1 cellular context compared by ENCODE assay signal in genomic region chr5:161009817-161010216, GRCh38.
"Had no signal": no experiment of that assay in that cellular context is flagged by ENCODE, and none has a peak within 500 bp of the region (broad histone marks: within the 10 kb centered on the region; RNA-seq: fewer than 3 reads in every experiment).

No MANE protein-coding gene starts in this region.

- H3K36me3 ChIP-seq: MG63 had no signal

- H3K4me3 ChIP-seq: MG63 had no signal

- H3K9me3 ChIP-seq: MG63 had no signal
